ENCODE assay signal across 1 cellular context in genomic region chr13:51243832-51244231, GRCh38.
TF ChIP-seq lines count a peak whose summit lies in the region.

No MANE protein-coding gene starts in this region.

TF ChIP-seq in WTC11, 78 proteins besides CTCF, POLR2A, EP300 and RAD21 (continued from another document):
- TF ChIP-seq AR (CRISPR knock-in tag; IDR thresholded peaks at IDR 0.05) (no peak), RORB (CRISPR knock-in tag; IDR thresholded peaks at IDR 0.05) (no peak), TP53 (CRISPR knock-in tag; IDR thresholded peaks at IDR 0.05) (no peak), ZNF532 (CRISPR knock-in tag; IDR thresholded peaks at IDR 0.05; ENCODE audit: borderline replicate concordance) (no peak), FOXK1 (CRISPR knock-in tag; IDR thresholded peaks at IDR 0.05) (peak; percentile 92), ZNF121 (CRISPR knock-in tag; IDR thresholded peaks at IDR 0.05) (0 out of 2 replicates have a peak, but pooled peaks have one; percentile 74), AFF4 (CRISPR knock-in tag; IDR thresholded peaks at IDR 0.05; ENCODE audit: borderline replicate concordance) (no peak), CREB1 (CRISPR knock-in tag; IDR thresholded peaks at IDR 0.05) (peak; percentile 55; the same call in 1 of the 2 replicates), NR1H2 (CRISPR knock-in tag; IDR thresholded peaks at IDR 0.05) (no peak), ZNF317 (CRISPR knock-in tag; IDR thresholded peaks at IDR 0.05; ENCODE audit: borderline replicate concordance, low read depth) (no peak), ZNF396 (CRISPR knock-in tag; IDR thresholded peaks at IDR 0.05; ENCODE audit: borderline replicate concordance) (no peak), MAX (CRISPR knock-in tag; IDR thresholded peaks at IDR 0.05) (peak; percentile 82)
TF ChIP-seq in WTC11: peak in this region for 14.
